Comparison of ENCODE assay signal across 8 cellular contexts in genomic region chr2:163182764-163183354, GRCh38.
DNase-seq lines count a peak whose midpoint lies in the region; ATAC-seq and TF ChIP-seq lines count a peak whose summit lies in the region.

No MANE protein-coding gene starts in this region.

- H3K36me3 Mint-ChIP-seq in T-cell: no peaks in the 10 kb centered on the region
- no peaks in the 10 kb centered on the region for H3K36me3 Mint-ChIP-seq in stimulated activated effector memory CD8-positive, alpha-beta T cell treated with anti-CD3 and anti-CD28 coated beads, Interleukin-12 subunit alpha, Interleukin-12 subunit beta, amount 100 ng/mL, for 72 hours

- H3K4me3 Mint-ChIP-seq in T-cell: no peak overlapping the region
- H3K4me3 Mint-ChIP-seq in stimulated activated effector memory CD8-positive, alpha-beta T cell treated with anti-CD3 and anti-CD28 coated beads, Interleukin-12 subunit alpha, Interleukin-12 subunit beta, amount 100 ng/mL, for 72 hours: no peak overlapping the region

- no peak overlapping the region for H3K27ac Mint-ChIP-seq in T-cell
- H3K27ac Mint-ChIP-seq in stimulated activated effector memory CD8-positive, alpha-beta T cell treated with anti-CD3 and anti-CD28 coated beads, Interleukin-12 subunit alpha, Interleukin-12 subunit beta, amount 100 ng/mL, for 72 hours: no peak overlapping the region

- no peak for TF ChIP-seq POLR2A in erythroblast (IDR thresholded peaks at IDR 0.05; ENCODE audit: low read length)

- H3K27me3 Mint-ChIP-seq in T-cell: no peaks in the 10 kb centered on the region

- DNase-seq in GM10248 (ENCODE audit: extremely low spot score) (peak; percentile 22), HEK293T (ENCODE audit: extremely low spot score) (peak; percentile 9), NCI-H446 treated with DMSO at 0.1 percent for 48 hours (lab: John Stamatoyannopoulos, UW) (peak; percentile 9), erythroblast (lab: John Stamatoyannopoulos, UW) (peak; percentile 1 to 10), tibial artery (no peak), T-cell (no peak), GOT3 (lab: John Stamatoyannopoulos, UW) (no peak)
- DNase-seq in stimulated activated effector memory CD8-positive, alpha-beta T cell treated with anti-CD3 and anti-CD28 coated beads, Interleukin-12 subunit alpha, Interleukin-12 subunit beta, amount 100 ng/mL, for 72 hours (ENCODE audit: low spot score in 2 of 2): no peak

- H3K9me3 ChIP-seq in tibial artery: no peaks in the 10 kb centered on the region

- no peaks in the 10 kb centered on the region for H3K4me1 ChIP-seq in tibial artery

- intact Hi-C loops in tibial artery (cut with DNase I; ENCODE audit: low total_unique reads): no loop called here

- no peak for ATAC-seq in T-cell (replicated peaks in 1 of 4)
- no peak for ATAC-seq in stimulated activated effector memory CD8-positive, alpha-beta T cell treated with anti-CD3 and anti-CD28 coated beads, Interleukin-12 subunit alpha, Interleukin-12 subunit beta, amount 100 ng/mL, for 72 hours

- no peaks in the 10 kb centered on the region for H3K36me3 ChIP-seq in tibial artery

- TF ChIP-seq CTCF in GM10248 (IDR thresholded peaks at IDR 0.05; ENCODE audit: control extremely low read depth, extremely low read depth, low read depth, missing control alignments) (peak; percentile 60), tibial artery (IDR thresholded peaks at IDR 0.05) (peak; percentile 52 to 53)

- H3K27me3 ChIP-seq in tibial artery: no peaks in the 10 kb centered on the region

- H3K4me3 ChIP-seq in tibial artery: no peak overlapping the region

- H3K27ac ChIP-seq in tibial artery: no peak overlapping the region

- CTCF ChIA-PET in GM10248 (lab: Yijun Ruan, JAX): interaction anchor here (0.6 to 4.1 kb wide), 19 partner anchors 9 to 1377 kb away, joined by 3 to 20 read pairs (median 4); no protein-coding TSS in a partner anchor
- CTCF ChIA-PET in HEK293T (lab: Yijun Ruan, JAX): interaction anchor here (0.7 to 1.5 kb wide), 4 partner anchors 231 to 1355 kb away, joined by 3 to 5 read pairs (median 4); no protein-coding TSS in a partner anchor
- CTCF ChIA-PET in T-cell (lab: Charles Lee): interaction anchor here in 1 of 2 donors (0.6 to 0.9 kb wide), 2 partner anchors 13 to 626 kb away, joined by 3 to 5 read pairs; no protein-coding TSS in a partner anchor

- peaks cover 0 to 5% (median 3%) of the 10 kb centered on the region in 3 donors for H3K9me3 Mint-ChIP-seq in T-cell
- H3K9me3 Mint-ChIP-seq in stimulated activated effector memory CD8-positive, alpha-beta T cell treated with anti-CD3 and anti-CD28 coated beads, Interleukin-12 subunit alpha, Interleukin-12 subunit beta, amount 100 ng/mL, for 72 hours: peaks cover 10% of the 10 kb centered on the region

- POLR2A ChIA-PET in GM10248 (lab: Yijun Ruan, JAX): no interaction called here
- POLR2A ChIA-PET in HEK293T (lab: Yijun Ruan, JAX): no interaction called here
- POLR2A ChIA-PET in T-cell (lab: Charles Lee): no interaction called here

- no peaks in the 10 kb centered on the region for H3K4me1 Mint-ChIP-seq in T-cell
- no peaks in the 10 kb centered on the region for H3K4me1 Mint-ChIP-seq in stimulated activated effector memory CD8-positive, alpha-beta T cell treated with anti-CD3 and anti-CD28 coated beads, Interleukin-12 subunit alpha, Interleukin-12 subunit beta, amount 100 ng/mL, for 72 hours

TF ChIP-seq in HEK293T, 16 proteins besides CTCF, POLR2A, EP300 and RAD21:
- no peak for TF ChIP-seq FOXM1 (IDR thresholded peaks at IDR 0.05; ENCODE audit: borderline replicate concordance)
- no peak for TF ChIP-seq L3MBTL2 (conservative IDR thresholded peaks at IDR 0.05)
- TF ChIP-seq FOXA1 (IDR thresholded peaks at IDR 0.05): no peak
- no peak for TF ChIP-seq PKNOX1 (IDR thresholded peaks at IDR 0.05)
- no peak for TF ChIP-seq ARNT (IDR thresholded peaks at IDR 0.05)
- TF ChIP-seq ELF4 (IDR thresholded peaks at IDR 0.05): no peak
- TF ChIP-seq FOXK2 (IDR thresholded peaks at IDR 0.05): no peak
- TF ChIP-seq HDGF (IDR thresholded peaks at IDR 0.05; ENCODE audit: borderline replicate concordance): no peak
- TF ChIP-seq NFRKB (IDR thresholded peaks at IDR 0.05): no peak
- no peak for TF ChIP-seq TARDBP (IDR thresholded peaks at IDR 0.05)
- TF ChIP-seq SP1 (IDR thresholded peaks at IDR 0.05): no peak

Comparison
In these comparisons a context has a peak if more than half of its experiments do, and no peak if none do; other contexts are left out.
1. DNase-seq: peak in GM10248 (single experiment), HEK293T (single experiment), NCI-H446 treated with DMSO at 0.1 percent for 48 hours (single experiment) and erythroblast (2 of 2); none in tibial artery (0 of 2), T-cell (0 of 34), GOT3 (single experiment) and stimulated activated effector memory CD8-positive, alpha-beta T cell treated with anti-CD3 and anti-CD28 coated beads, Interleukin-12 subunit alpha, Interleukin-12 subunit beta, amount 100 ng/mL, for 72 hours (0 of 2).